In the genomic region with DNA sequence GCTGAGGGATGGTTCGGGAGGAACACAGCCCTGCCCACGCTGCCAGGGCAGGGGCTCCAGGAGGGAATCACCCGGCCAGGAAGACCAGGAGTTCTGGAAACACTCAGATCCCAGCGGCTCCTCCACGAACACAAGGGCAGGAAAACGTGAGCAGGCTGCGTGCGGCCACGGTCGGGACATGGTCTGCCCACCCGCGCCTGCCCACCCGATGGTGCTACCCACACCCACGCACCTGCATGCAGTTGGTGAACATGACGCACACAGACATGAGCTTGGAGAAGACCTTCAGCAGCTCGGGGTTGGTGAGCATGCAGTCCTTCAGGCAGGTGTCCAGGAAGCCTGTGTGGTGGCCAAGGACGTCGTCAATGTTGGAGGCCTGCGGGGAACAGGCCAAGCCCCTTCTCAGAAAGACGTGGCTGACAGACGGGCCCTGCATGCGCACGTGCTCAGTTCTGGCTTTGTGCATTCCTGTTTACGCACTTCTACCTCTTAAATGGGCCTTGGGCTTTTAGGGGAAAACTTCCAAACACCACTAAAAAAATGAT, we compare ENCODE assay signal across 2 cellular contexts.
TF ChIP-seq lines count a peak whose summit lies in the region.

No MANE protein-coding gene starts in this region.

TF ChIP-seq in IMR-90, 13 proteins besides CTCF, POLR2A, EP300 and RAD21:
- TF ChIP-seq NFE2L2 (IDR thresholded peaks at IDR 0.05; ENCODE audit: low read depth, low read length) (no peak), MXI1 (IDR thresholded peaks at IDR 0.05; ENCODE audit: borderline replicate concordance, low read depth, low read length) (no peak), BHLHE40 (IDR thresholded peaks at IDR 0.05; ENCODE audit: low read depth, low read length) (no peak), MAZ (IDR thresholded peaks at IDR 0.05; ENCODE audit: borderline replicate concordance, low read depth, low read length) (no peak)

TF ChIP-seq in SK-N-SH, 30 proteins besides CTCF, POLR2A, EP300 and RAD21:
- TF ChIP-seq, protein P1, sequence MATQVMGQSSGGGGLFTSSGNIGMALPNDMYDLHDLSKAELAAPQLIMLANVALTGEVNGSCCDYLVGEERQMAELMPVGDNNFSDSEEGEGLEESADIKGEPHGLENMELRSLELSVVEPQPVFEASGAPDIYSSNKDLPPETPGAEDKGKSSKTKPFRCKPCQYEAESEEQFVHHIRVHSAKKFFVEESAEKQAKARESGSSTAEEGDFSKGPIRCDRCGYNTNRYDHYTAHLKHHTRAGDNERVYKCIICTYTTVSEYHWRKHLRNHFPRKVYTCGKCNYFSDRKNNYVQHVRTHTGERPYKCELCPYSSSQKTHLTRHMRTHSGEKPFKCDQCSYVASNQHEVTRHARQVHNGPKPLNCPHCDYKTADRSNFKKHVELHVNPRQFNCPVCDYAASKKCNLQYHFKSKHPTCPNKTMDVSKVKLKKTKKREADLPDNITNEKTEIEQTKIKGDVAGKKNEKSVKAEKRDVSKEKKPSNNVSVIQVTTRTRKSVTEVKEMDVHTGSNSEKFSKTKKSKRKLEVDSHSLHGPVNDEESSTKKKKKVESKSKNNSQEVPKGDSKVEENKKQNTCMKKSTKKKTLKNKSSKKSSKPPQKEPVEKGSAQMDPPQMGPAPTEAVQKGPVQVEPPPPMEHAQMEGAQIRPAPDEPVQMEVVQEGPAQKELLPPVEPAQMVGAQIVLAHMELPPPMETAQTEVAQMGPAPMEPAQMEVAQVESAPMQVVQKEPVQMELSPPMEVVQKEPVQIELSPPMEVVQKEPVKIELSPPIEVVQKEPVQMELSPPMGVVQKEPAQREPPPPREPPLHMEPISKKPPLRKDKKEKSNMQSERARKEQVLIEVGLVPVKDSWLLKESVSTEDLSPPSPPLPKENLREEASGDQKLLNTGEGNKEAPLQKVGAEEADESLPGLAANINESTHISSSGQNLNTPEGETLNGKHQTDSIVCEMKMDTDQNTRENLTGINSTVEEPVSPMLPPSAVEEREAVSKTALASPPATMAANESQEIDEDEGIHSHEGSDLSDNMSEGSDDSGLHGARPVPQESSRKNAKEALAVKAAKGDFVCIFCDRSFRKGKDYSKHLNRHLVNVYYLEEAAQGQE (IDR thresholded peaks at IDR 0.05; ENCODE audit: low read depth, low read length), result no peak
- TF ChIP-seq, protein P2, sequence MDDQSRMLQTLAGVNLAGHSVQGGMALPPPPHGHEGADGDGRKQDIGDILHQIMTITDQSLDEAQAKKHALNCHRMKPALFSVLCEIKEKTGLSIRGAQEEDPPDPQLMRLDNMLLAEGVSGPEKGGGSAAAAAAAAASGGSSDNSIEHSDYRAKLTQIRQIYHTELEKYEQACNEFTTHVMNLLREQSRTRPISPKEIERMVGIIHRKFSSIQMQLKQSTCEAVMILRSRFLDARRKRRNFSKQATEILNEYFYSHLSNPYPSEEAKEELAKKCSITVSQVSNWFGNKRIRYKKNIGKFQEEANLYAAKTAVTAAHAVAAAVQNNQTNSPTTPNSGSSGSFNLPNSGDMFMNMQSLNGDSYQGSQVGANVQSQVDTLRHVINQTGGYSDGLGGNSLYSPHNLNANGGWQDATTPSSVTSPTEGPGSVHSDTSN (IDR thresholded peaks at IDR 0.05), result no peak
- TF ChIP-seq JUND (IDR thresholded peaks at IDR 0.05), result no peak
- no peak for TF ChIP-seq TEAD4 (IDR thresholded peaks at IDR 0.05; ENCODE audit: borderline replicate concordance, insufficient read depth)
- no peak for TF ChIP-seq SIN3A (IDR thresholded peaks at IDR 0.05; ENCODE audit: borderline replicate concordance, low read depth, low read length)
- TF ChIP-seq SMC3 (IDR thresholded peaks at IDR 0.05; ENCODE audit: low read depth, low read length), result no peak
- no peak for TF ChIP-seq MEF2A (IDR thresholded peaks at IDR 0.05; ENCODE audit: borderline replicate concordance, low read depth)
- no peak for TF ChIP-seq FOXJ3 (CRISPR knock-in tag; IDR thresholded peaks at IDR 0.05)
- no peak for TF ChIP-seq RXRA (IDR thresholded peaks at IDR 0.05; ENCODE audit: borderline replicate concordance, low read depth)
- TF ChIP-seq TAF1 (IDR thresholded peaks at IDR 0.05; ENCODE audit: borderline replicate concordance, low read depth, low read length), result no peak
- TF ChIP-seq, protein P3, sequence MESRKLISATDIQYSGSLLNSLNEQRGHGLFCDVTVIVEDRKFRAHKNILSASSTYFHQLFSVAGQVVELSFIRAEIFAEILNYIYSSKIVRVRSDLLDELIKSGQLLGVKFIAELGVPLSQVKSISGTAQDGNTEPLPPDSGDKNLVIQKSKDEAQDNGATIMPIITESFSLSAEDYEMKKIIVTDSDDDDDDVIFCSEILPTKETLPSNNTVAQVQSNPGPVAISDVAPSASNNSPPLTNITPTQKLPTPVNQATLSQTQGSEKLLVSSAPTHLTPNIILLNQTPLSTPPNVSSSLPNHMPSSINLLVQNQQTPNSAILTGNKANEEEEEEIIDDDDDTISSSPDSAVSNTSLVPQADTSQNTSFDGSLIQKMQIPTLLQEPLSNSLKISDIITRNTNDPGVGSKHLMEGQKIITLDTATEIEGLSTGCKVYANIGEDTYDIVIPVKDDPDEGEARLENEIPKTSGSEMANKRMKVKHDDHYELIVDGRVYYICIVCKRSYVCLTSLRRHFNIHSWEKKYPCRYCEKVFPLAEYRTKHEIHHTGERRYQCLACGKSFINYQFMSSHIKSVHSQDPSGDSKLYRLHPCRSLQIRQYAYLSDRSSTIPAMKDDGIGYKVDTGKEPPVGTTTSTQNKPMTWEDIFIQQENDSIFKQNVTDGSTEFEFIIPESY (IDR thresholded peaks at IDR 0.05; ENCODE audit: borderline replicate concordance, low read depth), result no peak
- TF ChIP-seq TCF12 (IDR thresholded peaks at IDR 0.05), result no peak
- TF ChIP-seq, protein P4, sequence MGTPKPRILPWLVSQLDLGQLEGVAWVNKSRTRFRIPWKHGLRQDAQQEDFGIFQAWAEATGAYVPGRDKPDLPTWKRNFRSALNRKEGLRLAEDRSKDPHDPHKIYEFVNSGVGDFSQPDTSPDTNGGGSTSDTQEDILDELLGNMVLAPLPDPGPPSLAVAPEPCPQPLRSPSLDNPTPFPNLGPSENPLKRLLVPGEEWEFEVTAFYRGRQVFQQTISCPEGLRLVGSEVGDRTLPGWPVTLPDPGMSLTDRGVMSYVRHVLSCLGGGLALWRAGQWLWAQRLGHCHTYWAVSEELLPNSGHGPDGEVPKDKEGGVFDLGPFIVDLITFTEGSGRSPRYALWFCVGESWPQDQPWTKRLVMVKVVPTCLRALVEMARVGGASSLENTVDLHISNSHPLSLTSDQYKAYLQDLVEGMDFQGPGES (IDR thresholded peaks at IDR 0.05; ENCODE audit: low read depth, low read length), result no peak
- TF ChIP-seq MXI1 (IDR thresholded peaks at IDR 0.05; ENCODE audit: low read depth, low read length), result no peak
- TF ChIP-seq, protein P5, sequence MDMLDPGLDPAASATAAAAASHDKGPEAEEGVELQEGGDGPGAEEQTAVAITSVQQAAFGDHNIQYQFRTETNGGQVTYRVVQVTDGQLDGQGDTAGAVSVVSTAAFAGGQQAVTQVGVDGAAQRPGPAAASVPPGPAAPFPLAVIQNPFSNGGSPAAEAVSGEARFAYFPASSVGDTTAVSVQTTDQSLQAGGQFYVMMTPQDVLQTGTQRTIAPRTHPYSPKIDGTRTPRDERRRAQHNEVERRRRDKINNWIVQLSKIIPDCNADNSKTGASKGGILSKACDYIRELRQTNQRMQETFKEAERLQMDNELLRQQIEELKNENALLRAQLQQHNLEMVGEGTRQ (IDR thresholded peaks at IDR 0.05; ENCODE audit: borderline replicate concordance, low read depth, low read length), result no peak
